In genomic region chr2:28709101-28709500, GRCh38 we compare ENCODE assay signal across 15 cellular contexts. TPM values are rescaled to one million over a fixed set of nuclear protein-coding genes. Genes with fewer than 3 reads are reported as not detected.
DNase-seq lines count a peak whose midpoint lies in the region; ATAC-seq and TF ChIP-seq lines count a peak whose summit lies in the region.
"Had no signal": no experiment of that assay in that cellular context is flagged by ENCODE, and none has a peak within 500 bp of the region (broad histone marks: within the 10 kb centered on the region; RNA-seq: fewer than 3 reads in every experiment).

No MANE protein-coding gene starts in this region.

- H3K27me3 ChIP-seq in SJCRH30 (no peaks in the 10 kb centered on the region), hepatocyte (no peaks in the 10 kb centered on the region), psoas muscle (ENCODE audit: insufficient read depth in 3 of 3, low read length in 2 of 3) (no peaks in the 10 kb centered on the region), testis (no peaks in the 10 kb centered on the region)
- H3K27me3 ChIP-seq: ovary had no signal

- DNase-seq in HuH-7.5 (ENCODE audit: low spot score) (peak; percentile 25), SJCRH30 (peak; percentile 61 to 82), hepatocyte (ENCODE audit: low spot score) (peak; percentile 81), psoas muscle (no peak), testis (no peak), Right ventricle myocardium inferior (ENCODE audit: missing footprints) (no peak)
- no peak for DNase-seq in activated CD4-positive, alpha-beta T cell treated with anti-CD3 and anti-CD28 coated beads, Interleukin-2, amount 10 ng/mL, durations not matched to agents 24 days and 14 days
- no peak for DNase-seq in stimulated activated effector memory CD8-positive, alpha-beta T cell treated with anti-CD3 and anti-CD28 coated beads, Interleukin-12 subunit alpha, Interleukin-12 subunit beta, amount 100 ng/mL, for 72 hours (ENCODE audit: low spot score in 2 of 2)
- DNase-seq: activated CD4-positive, alpha-beta T cell treated with anti-CD3 and anti-CD28 coated beads, Interleukin-2, amount 50 U/mL, for 4 hours; activated gamma-delta T cell; CD8-positive, alpha-beta memory T cell; NCI-H1436 treated with DMSO at 0.1 percent for 48 hours; ovary had no signal

- H3K27ac ChIP-seq in SJCRH30, result no peak overlapping the region
- peak overlapping the region; percentile 83 for H3K27ac ChIP-seq in hepatocyte
- H3K27ac ChIP-seq in psoas muscle, result peak overlapping the region; percentile 28
- no peak overlapping the region for H3K27ac ChIP-seq in testis
- H3K27ac ChIP-seq: ovary had no signal

- no peaks in the 10 kb centered on the region for H3K9me2 ChIP-seq in hepatocyte (replicated peaks; ENCODE audit: insufficient read depth)

- no peak for TF ChIP-seq POLR2A in testis (IDR thresholded peaks at IDR 0.05)

- peaks cover 13% of the 10 kb centered on the region for H3K4me1 Mint-ChIP-seq in activated CD4-positive, alpha-beta T cell treated with anti-CD3 and anti-CD28 coated beads, Interleukin-2, amount 10 ng/mL, durations not matched to agents 24 days and 14 days
- H3K4me1 Mint-ChIP-seq in stimulated activated effector memory CD8-positive, alpha-beta T cell treated with anti-CD3 and anti-CD28 coated beads, Interleukin-12 subunit alpha, Interleukin-12 subunit beta, amount 100 ng/mL, for 72 hours, result peaks cover 4% of the 10 kb centered on the region
- H3K4me1 Mint-ChIP-seq: CD8-positive, alpha-beta memory T cell; central memory CD8-positive, alpha-beta T cell had no signal

- peaks cover 7% of the 10 kb centered on the region for H3K9me3 Mint-ChIP-seq in activated CD4-positive, alpha-beta T cell treated with anti-CD3 and anti-CD28 coated beads, Interleukin-2, amount 10 ng/mL, durations not matched to agents 24 days and 14 days
- peaks cover 2% of the 10 kb centered on the region for H3K9me3 Mint-ChIP-seq in stimulated activated effector memory CD8-positive, alpha-beta T cell treated with anti-CD3 and anti-CD28 coated beads, Interleukin-12 subunit alpha, Interleukin-12 subunit beta, amount 100 ng/mL, for 72 hours

- peak overlapping the region; percentile 30 for H3K4me2 ChIP-seq in hepatocyte

- H3K27me3 Mint-ChIP-seq in activated CD4-positive, alpha-beta T cell treated with anti-CD3 and anti-CD28 coated beads, Interleukin-2, amount 10 ng/mL, durations not matched to agents 24 days and 14 days, result no peaks in the 10 kb centered on the region
- H3K27me3 Mint-ChIP-seq: CD8-positive, alpha-beta memory T cell; central memory CD8-positive, alpha-beta T cell had no signal

- H3K4me1 ChIP-seq in SJCRH30, result peaks cover 9% of the 10 kb centered on the region
- H3K4me1 ChIP-seq in hepatocyte (ENCODE audit: insufficient read depth), result peaks cover 13% of the 10 kb centered on the region
- H3K4me1 ChIP-seq in psoas muscle, result peaks cover 5% of the 10 kb centered on the region
- no peaks in the 10 kb centered on the region for H3K4me1 ChIP-seq in testis

- ATAC-seq in psoas muscle (peak; percentile 78 to 89 (median 86)), Right ventricle myocardium inferior (no peak)
- no peak for ATAC-seq in stimulated activated effector memory CD8-positive, alpha-beta T cell treated with anti-CD3 and anti-CD28 coated beads, Interleukin-12 subunit alpha, Interleukin-12 subunit beta, amount 100 ng/mL, for 72 hours

- H3K4me3 ChIP-seq in SJCRH30, result no peak overlapping the region
- no peak overlapping the region for H3K4me3 ChIP-seq in hepatocyte
- H3K4me3 ChIP-seq in psoas muscle, result no peak overlapping the region
- H3K4me3 ChIP-seq in testis, result no peak overlapping the region
- H3K4me3 ChIP-seq: ovary had no signal

- H2AFZ ChIP-seq in hepatocyte, result no peak overlapping the region

- no peak overlapping the region for H3K4me3 Mint-ChIP-seq in activated CD4-positive, alpha-beta T cell treated with anti-CD3 and anti-CD28 coated beads, Interleukin-2, amount 10 ng/mL, durations not matched to agents 24 days and 14 days
- no peak overlapping the region for H3K4me3 Mint-ChIP-seq in stimulated activated effector memory CD8-positive, alpha-beta T cell treated with anti-CD3 and anti-CD28 coated beads, Interleukin-12 subunit alpha, Interleukin-12 subunit beta, amount 100 ng/mL, for 72 hours
- H3K4me3 Mint-ChIP-seq: central memory CD8-positive, alpha-beta T cell; T-helper 1 cell treated with Interleukin-12 subunit alpha and Interleukin-12 subunit beta and Interleukin-4 antibody, amounts not matched to agents 30 μg/mL and 1 μg/mL, for 36 hours had no signal

- H4K20me1 ChIP-seq in hepatocyte (ENCODE audit: insufficient read depth, poor library complexity, severe bottlenecking), result no peaks in the 10 kb centered on the region

- TF ChIP-seq CTCF in hepatocyte (IDR thresholded peaks at IDR 0.05; ENCODE audit: poor library complexity) (no peak), psoas muscle (IDR thresholded peaks at IDR 0.05) (no peak), testis (IDR thresholded peaks at IDR 0.05) (no peak)

- 31% methylated on average over 8 of the region's 8 CpGs for WGBS in hepatocyte (ENCODE audit: low lambda C conversion rate, missing lambda C conversion rate)
- WGBS in psoas muscle, 3 donors, result 51 to 74% (median 59%) methylated on average over 8 of the region's 8 CpGs
- WGBS in testis, 2 donors, result 89% methylated on average over 8 of the region's 8 CpGs

- H3K9me3 ChIP-seq in SJCRH30 (replicated peaks), result no peaks in the 10 kb centered on the region
- no peaks in the 10 kb centered on the region for H3K9me3 ChIP-seq in hepatocyte (ENCODE audit: low read depth)
- no peaks in the 10 kb centered on the region for H3K9me3 ChIP-seq in psoas muscle
- H3K9me3 ChIP-seq in testis, result no peaks in the 10 kb centered on the region
- H3K9me3 ChIP-seq: ovary had no signal

- intact Hi-C loops in psoas muscle (cut with DNase I) (no loop called here), testis (cut with DNase I; ENCODE audit: low total_unique reads) (no loop called here), Right ventricle myocardium inferior (cut with DNase I) (no loop called here)
- intact Hi-C loops in activated CD4-positive, alpha-beta T cell treated with anti-CD3 and anti-CD28 coated beads, Interleukin-2, amount 10 ng/mL, durations not matched to agents 24 days and 14 days (cut with micrococcal nuclease), result no loop called here

- H3K79me2 ChIP-seq in hepatocyte, result no peaks in the 10 kb centered on the region

- H3K36me3 ChIP-seq in SJCRH30, result no peaks in the 10 kb centered on the region
- H3K36me3 ChIP-seq in hepatocyte (replicated peaks; ENCODE audit: insufficient read depth, low read depth), result no peaks in the 10 kb centered on the region
- H3K36me3 ChIP-seq in psoas muscle (ENCODE audit: insufficient read depth in 1 of 2, low read depth in 1 of 2), result no peaks in the 10 kb centered on the region
- H3K36me3 ChIP-seq in testis (ENCODE audit: low read depth, missing control alignments), result no peaks in the 10 kb centered on the region
- H3K36me3 ChIP-seq: ovary had no signal

- H3K27ac Mint-ChIP-seq in activated CD4-positive, alpha-beta T cell treated with anti-CD3 and anti-CD28 coated beads, Interleukin-2, amount 10 ng/mL, durations not matched to agents 24 days and 14 days, result no peak overlapping the region
- H3K27ac Mint-ChIP-seq in stimulated activated effector memory CD8-positive, alpha-beta T cell treated with anti-CD3 and anti-CD28 coated beads, Interleukin-12 subunit alpha, Interleukin-12 subunit beta, amount 100 ng/mL, for 72 hours, result no peak overlapping the region
- H3K27ac Mint-ChIP-seq: T-helper 1 cell treated with Interleukin-12 subunit alpha and Interleukin-12 subunit beta and Interleukin-4 antibody, amounts not matched to agents 30 μg/mL and 1 μg/mL, for 36 hours had no signal

- no peaks in the 10 kb centered on the region for H3K36me3 Mint-ChIP-seq in activated CD4-positive, alpha-beta T cell treated with anti-CD3 and anti-CD28 coated beads, Interleukin-2, amount 10 ng/mL, durations not matched to agents 24 days and 14 days (ENCODE audit: low read depth)
- no peaks in the 10 kb centered on the region for H3K36me3 Mint-ChIP-seq in stimulated activated effector memory CD8-positive, alpha-beta T cell treated with anti-CD3 and anti-CD28 coated beads, Interleukin-12 subunit alpha, Interleukin-12 subunit beta, amount 100 ng/mL, for 72 hours

RNA-seq across cellular contexts. Expression of gene PPP1CB, which starts 42.5 kb away (rescaled TPM):
- total RNA-seq in SJCRH30 (2014; rRNA removed; shearing (Covaris generic)), result 254 and 274 TPM in 2 replicates
- total RNA-seq in hepatocyte, result 250 and 269 TPM in 2 replicates
- polyA plus RNA-seq in hepatocyte, result 157 and 161 TPM in 2 replicates
- 100 to 1,000 TPM; 448 to 628 (median 556) TPM for total RNA-seq in psoas muscle
- polyA plus RNA-seq in psoas muscle, result 100 to 1,000 TPM; 191 to 373 (median 226) TPM
- 246 and 251 TPM in 2 replicates for total RNA-seq in activated CD4-positive, alpha-beta T cell treated with anti-CD3 and anti-CD28 coated beads, Interleukin-2, amount 10 ng/mL, durations not matched to agents 24 days and 14 days
- total RNA-seq in testis, result 100 to 1,000 TPM; 175 to 204 TPM
- 84.8 TPM for polyA plus RNA-seq in testis (ENCODE audit: insufficient read depth, low read depth, low replicate concordance)
- total RNA-seq in Right ventricle myocardium inferior, result 397 TPM

Comparison
In these comparisons a context has a peak if more than half of its experiments do, and no peak if none do; other contexts are left out.
1. DNase-seq: peak in HuH-7.5 (single experiment), SJCRH30 (2 of 2) and hepatocyte (single experiment); none in psoas muscle (0 of 2), activated CD4-positive, alpha-beta T cell treated with anti-CD3 and anti-CD28 coated beads, Interleukin-2, amount 10 ng/mL, durations not matched to agents 24 days and 14 days (single experiment), stimulated activated effector memory CD8-positive, alpha-beta T cell treated with anti-CD3 and anti-CD28 coated beads, Interleukin-12 subunit alpha, Interleukin-12 subunit beta, amount 100 ng/mL, for 72 hours (0 of 2), testis (single experiment) and Right ventricle myocardium inferior (single experiment).
2. H3K27ac ChIP-seq: peak in hepatocyte (single experiment) and psoas muscle (single experiment); none in SJCRH30 (single experiment) and testis (0 of 2).
3. ATAC-seq: peak in psoas muscle (4 of 4); none in stimulated activated effector memory CD8-positive, alpha-beta T cell treated with anti-CD3 and anti-CD28 coated beads, Interleukin-12 subunit alpha, Interleukin-12 subunit beta, amount 100 ng/mL, for 72 hours (single experiment) and Right ventricle myocardium inferior (single experiment).